1 cellular context compared by ENCODE assay signal in the genomic region with DNA sequence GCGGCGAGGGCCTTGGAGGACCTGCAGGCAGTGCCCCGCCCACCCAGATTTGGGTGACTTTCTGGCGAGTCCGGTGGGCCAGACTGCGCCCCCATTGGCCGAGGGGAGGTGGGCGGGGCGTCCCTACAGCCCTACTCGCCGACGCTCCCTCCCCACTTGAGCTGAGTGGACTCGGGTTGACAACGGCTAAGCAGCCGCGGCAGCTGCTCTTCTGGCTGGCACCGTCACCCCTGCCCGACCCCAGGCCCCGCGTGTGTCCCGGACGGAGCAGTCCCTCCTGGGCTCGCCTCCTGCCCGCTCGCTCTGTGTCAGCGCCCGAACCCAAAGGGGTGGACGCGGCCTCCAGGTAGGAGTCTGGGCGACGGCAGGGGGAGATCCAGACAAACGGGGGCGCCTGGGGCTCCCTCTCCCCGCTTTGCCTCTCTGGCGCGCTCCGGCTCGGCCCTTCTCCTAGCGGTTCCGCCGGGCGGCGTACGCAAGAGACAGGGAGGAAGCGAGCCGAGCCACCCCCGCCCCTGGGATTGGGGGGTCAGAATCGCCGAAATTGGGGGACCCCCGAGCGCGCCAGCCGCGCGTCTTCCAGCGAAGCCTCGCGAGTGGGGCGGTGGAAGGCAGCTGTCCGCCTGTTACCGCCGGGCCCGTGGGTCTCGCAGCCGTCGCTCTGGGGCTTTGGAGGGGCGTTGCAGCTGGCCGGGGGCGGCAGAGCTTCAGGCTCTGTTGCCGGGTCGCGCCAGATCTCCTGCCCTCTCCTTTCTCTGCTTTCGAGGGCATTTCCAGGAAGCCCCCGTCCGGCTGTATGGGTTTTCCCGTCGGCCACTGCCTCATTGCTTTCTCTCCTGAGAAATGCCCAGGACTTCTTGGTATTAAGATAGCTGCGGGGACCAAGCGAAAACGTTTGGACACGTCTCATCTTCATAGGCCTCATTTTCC.
TF ChIP-seq lines count a peak whose summit lies in the region.

No MANE protein-coding gene starts in this region.

TF ChIP-seq in neural cell, 6 proteins besides CTCF, POLR2A, EP300 and RAD21:
- TF ChIP-seq, protein P1, sequence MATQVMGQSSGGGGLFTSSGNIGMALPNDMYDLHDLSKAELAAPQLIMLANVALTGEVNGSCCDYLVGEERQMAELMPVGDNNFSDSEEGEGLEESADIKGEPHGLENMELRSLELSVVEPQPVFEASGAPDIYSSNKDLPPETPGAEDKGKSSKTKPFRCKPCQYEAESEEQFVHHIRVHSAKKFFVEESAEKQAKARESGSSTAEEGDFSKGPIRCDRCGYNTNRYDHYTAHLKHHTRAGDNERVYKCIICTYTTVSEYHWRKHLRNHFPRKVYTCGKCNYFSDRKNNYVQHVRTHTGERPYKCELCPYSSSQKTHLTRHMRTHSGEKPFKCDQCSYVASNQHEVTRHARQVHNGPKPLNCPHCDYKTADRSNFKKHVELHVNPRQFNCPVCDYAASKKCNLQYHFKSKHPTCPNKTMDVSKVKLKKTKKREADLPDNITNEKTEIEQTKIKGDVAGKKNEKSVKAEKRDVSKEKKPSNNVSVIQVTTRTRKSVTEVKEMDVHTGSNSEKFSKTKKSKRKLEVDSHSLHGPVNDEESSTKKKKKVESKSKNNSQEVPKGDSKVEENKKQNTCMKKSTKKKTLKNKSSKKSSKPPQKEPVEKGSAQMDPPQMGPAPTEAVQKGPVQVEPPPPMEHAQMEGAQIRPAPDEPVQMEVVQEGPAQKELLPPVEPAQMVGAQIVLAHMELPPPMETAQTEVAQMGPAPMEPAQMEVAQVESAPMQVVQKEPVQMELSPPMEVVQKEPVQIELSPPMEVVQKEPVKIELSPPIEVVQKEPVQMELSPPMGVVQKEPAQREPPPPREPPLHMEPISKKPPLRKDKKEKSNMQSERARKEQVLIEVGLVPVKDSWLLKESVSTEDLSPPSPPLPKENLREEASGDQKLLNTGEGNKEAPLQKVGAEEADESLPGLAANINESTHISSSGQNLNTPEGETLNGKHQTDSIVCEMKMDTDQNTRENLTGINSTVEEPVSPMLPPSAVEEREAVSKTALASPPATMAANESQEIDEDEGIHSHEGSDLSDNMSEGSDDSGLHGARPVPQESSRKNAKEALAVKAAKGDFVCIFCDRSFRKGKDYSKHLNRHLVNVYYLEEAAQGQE (IDR thresholded peaks at IDR 0.05; ENCODE audit: borderline replicate concordance) = no peak
- no peak for TF ChIP-seq POLR2AphosphoS5 (IDR thresholded peaks at IDR 0.05)
- no peak for TF ChIP-seq TAF1 (IDR thresholded peaks at IDR 0.05; ENCODE audit: low read depth)
- no peak for TF ChIP-seq MXI1 (conservative IDR thresholded peaks at IDR 0.05; ENCODE audit: poor library complexity, severe bottlenecking)
- no peak for TF ChIP-seq SMC3 (conservative IDR thresholded peaks at IDR 0.05; ENCODE audit: poor library complexity)
- TF ChIP-seq EZH2 (IDR thresholded peaks at IDR 0.05; ENCODE audit: borderline replicate concordance, insufficient read depth, low read length, poor library complexity, severe bottlenecking) = no peak
